In genomic region chr17:66008680-66009079, GRCh38 we compare ENCODE assay signal across 7 cellular contexts.
"Had no signal": no experiment of that assay in that cellular context is flagged by ENCODE, and none has a peak within 500 bp of the region (broad histone marks: within the 10 kb centered on the region; RNA-seq: fewer than 3 reads in every experiment).

No MANE protein-coding gene starts in this region.

- H3K4me3 ChIP-seq: GM12878 had no signal

- ATAC-seq: GM12878 had no signal

- FAIRE-seq: GM12878, GM12891, GM12892, GM18507, GM19239 had no signal

- DNase-seq: GDM1, GF-D8 had no signal
